8 cellular contexts compared by ENCODE assay signal in the genomic region with DNA sequence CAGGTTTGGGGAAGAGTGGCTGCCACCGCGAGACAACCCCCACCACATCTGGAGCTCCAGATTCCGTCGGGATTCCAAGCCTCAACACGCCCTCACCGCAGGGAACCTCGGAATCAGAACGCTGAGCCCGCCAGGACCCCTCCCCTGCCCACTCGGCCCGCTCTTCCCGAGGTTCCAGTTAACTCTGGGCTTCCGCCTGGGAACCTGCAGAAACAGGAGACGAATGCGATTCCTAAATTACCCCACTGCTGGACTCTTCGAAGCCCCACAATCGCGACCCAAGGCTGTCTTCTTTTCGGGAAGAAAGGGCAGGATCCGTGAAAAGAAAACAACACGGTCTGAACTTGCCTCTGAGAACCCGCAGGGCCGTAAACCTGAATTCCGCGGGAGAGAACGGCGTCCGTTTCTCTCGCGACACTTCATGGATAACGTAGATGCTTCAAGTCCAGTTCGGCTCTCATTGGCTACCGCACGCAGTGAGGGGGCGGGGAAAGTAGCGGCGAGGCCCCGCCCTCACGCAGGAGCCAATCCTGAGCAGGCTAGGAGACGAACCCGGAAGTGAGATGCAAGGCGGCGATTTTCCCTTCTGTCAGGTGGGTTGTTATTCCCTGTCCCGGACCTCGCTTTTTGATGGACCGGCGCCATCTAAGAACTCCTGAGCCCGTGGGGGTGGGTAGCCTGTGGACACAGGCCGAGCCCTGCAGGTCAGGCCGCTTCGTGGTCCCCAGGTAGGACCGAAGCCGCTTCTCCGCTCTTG. TPM values are rescaled to one million over a fixed set of nuclear protein-coding genes. Genes with fewer than 3 reads are reported as not detected.
DNase-seq lines count a peak whose midpoint lies in the region; ATAC-seq lines count a peak whose summit lies in the region.

A gene with protein sequence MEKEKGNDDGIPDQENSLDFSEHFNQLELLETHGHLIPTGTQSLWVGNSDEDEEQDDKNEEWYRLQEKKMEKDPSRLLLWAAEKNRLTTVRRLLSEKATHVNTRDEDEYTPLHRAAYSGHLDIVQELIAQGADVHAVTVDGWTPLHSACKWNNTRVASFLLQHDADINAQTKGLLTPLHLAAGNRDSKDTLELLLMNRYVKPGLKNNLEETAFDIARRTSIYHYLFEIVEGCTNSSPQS (plus strand): TSS at position 542 of the 757 bp plus-strand sequence. CDS start 2,710 bp downstream, outside the sequence.
A gene (minus strand): TSS at position 402 of the 757 bp plus-strand sequence. CDS start 1,043 bp downstream, outside the sequence.

- peaks cover 44% of the 10 kb centered on the region for H3K36me3 Mint-ChIP-seq in effector memory CD8-positive, alpha-beta T cell (ENCODE audit: insufficient read depth)
- H3K36me3 Mint-ChIP-seq in memory B cell: peaks cover 19% of the 10 kb centered on the region

- H3K4me3 Mint-ChIP-seq in effector memory CD8-positive, alpha-beta T cell: peak within 1 kb of the TSS; percentile 95 to 98
- H3K4me3 Mint-ChIP-seq in memory B cell: peak within 1 kb of the TSS; percentile 95

- no peaks in the 10 kb centered on the region for H3K27me3 Mint-ChIP-seq in effector memory CD8-positive, alpha-beta T cell
- no peaks in the 10 kb centered on the region for H3K27me3 Mint-ChIP-seq in memory B cell

- peaks cover 22 to 39% of the 10 kb centered on the region in 2 donors for H3K4me1 Mint-ChIP-seq in effector memory CD8-positive, alpha-beta T cell (ENCODE audit: low read depth in 2 of 2)
- peaks cover 12% of the 10 kb centered on the region for H3K4me1 Mint-ChIP-seq in memory B cell

- no peaks in the 10 kb centered on the region for H3K9me3 Mint-ChIP-seq in effector memory CD8-positive, alpha-beta T cell
- no peaks in the 10 kb centered on the region for H3K9me3 Mint-ChIP-seq in memory B cell

- DNase-seq in CMK (ENCODE audit: low read depth): peak; percentile 98
- peak; percentile 97 for DNase-seq in HT1080 (ENCODE audit: low read depth)
- DNase-seq in NOMO-1 treated with DMSO at 0.1 percent for 48 hours (lab: John Stamatoyannopoulos, UW; ENCODE audit: unreplicated experiment): peak; percentile 97
- DNase-seq in activated CD8-positive, alpha-beta memory T cell treated with anti-CD3 and anti-CD28 coated beads for 4 hours (ENCODE audit: low read depth in 2 of 2): peak; percentile 90 to 94
- DNase-seq in effector memory CD8-positive, alpha-beta T cell: peak; percentile 95 to 97 (median 96)
- peak; percentile 91 to 97 for DNase-seq in memory B cell (ENCODE audit: low spot score in 2 of 2)
- DNase-seq in stimulated activated CD8-positive, alpha-beta memory T cell treated with anti-CD3 and anti-CD28 coated beads, Interleukin-12 subunit alpha, Interleukin-12 subunit beta, amount 100 ng/mL, for 24 hours (ENCODE audit: extremely low read depth): peak; percentile 86

- H3K27ac Mint-ChIP-seq in effector memory CD8-positive, alpha-beta T cell: peak within 1 kb of the TSS; percentile 98
- peak within 1 kb of the TSS; percentile 97 for H3K27ac Mint-ChIP-seq in memory B cell

- peak; percentile 100 for ATAC-seq in GM21360 (IDR thresholded peaks at IDR 0.05; ENCODE audit: unreplicated experiment)
- ATAC-seq in effector memory CD8-positive, alpha-beta T cell (replicated peaks): peak; percentile 98
- peak; percentile 98 for ATAC-seq in memory B cell (ENCODE audit: low read depth)

RNA-seq across cellular contexts. Expression of the first gene that starts in this region (rescaled TPM):
- total RNA-seq in HT1080 (2014; rRNA removed; shearing (Covaris generic)): 4.3 and 7.9 TPM in 2 replicates
- polyA plus RNA-seq in HT1080 (2015; cell fraction: cytosol; rRNA removed): 12.1 and 13.7 TPM in 2 replicates
- polyA plus RNA-seq in HT1080 (2015; cell fraction: nucleus; rRNA removed): 16.4 and 18.8 TPM in 2 replicates

RNA-seq across cellular contexts. Expression of the second gene that starts in this region (rescaled TPM):
- 14.9 and 19.3 TPM in 2 replicates for total RNA-seq in HT1080 (2014; rRNA removed; shearing (Covaris generic))
- polyA plus RNA-seq in HT1080 (2015; cell fraction: cytosol; rRNA removed): 15.3 and 19.5 TPM in 2 replicates
- polyA plus RNA-seq in HT1080 (2015; cell fraction: nucleus; rRNA removed): 72.0 and 83.5 TPM in 2 replicates

Comparison
In these comparisons a context has a peak if more than half of its experiments do, and no peak if none do; other contexts are left out.
1. Peak in every context shown above with its lines: DNase-seq and ATAC-seq.